In the genomic region with DNA sequence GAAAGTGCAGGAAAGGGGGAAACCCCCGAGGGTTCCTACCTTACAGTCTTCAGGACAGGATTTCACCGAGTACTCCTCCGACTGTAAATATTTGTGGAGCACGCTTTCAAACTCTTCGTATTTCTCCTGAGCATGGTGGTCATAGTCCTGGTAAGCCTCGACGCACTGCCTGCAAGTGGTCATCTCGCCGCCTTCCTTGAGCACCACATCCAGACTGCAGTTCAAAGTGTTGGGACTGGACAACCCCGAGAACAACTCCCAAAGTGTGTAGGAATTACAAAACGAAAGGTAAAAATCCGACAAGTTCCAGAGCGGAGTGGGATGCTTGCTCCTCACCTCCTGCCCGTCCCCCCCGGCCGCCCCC, we compare ENCODE assay signal across 8 cellular contexts.
DNase-seq lines count a peak whose midpoint lies in the region; ATAC-seq and TF ChIP-seq lines count a peak whose summit lies in the region.

No MANE protein-coding gene starts in this region.

- 5% methylated on average over 16 of the region's 16 CpGs for WGBS in hepatocyte (ENCODE audit: low lambda C conversion rate, missing lambda C conversion rate)
- WGBS in smooth muscle cell (ENCODE audit: low lambda C conversion rate): 8% methylated on average over 16 of the region's 16 CpGs
- WGBS in aorta, 2 donors: 6% methylated on average over 16 of the region's 16 CpGs

- H3K27ac ChIP-seq in hepatocyte (no peak overlapping the region), smooth muscle cell (ENCODE audit: low read depth) (no peak overlapping the region), aorta (ENCODE audit: low read depth in 1 of 2, low read length in 2 of 2) (no peak overlapping the region)

- H3K27me3 ChIP-seq in hepatocyte (peaks cover 38% of the 10 kb centered on the region), smooth muscle cell (ENCODE audit: low read depth) (peaks cover 44% of the 10 kb centered on the region), aorta (ENCODE audit: control insufficient read depth in 1 of 2, insufficient read depth in 2 of 2, low read length in 1 of 2) (no peaks in the 10 kb centered on the region)

- no peaks in the 10 kb centered on the region for H3K9me2 ChIP-seq in hepatocyte (replicated peaks; ENCODE audit: insufficient read depth)

- no peaks in the 10 kb centered on the region for H3F3A ChIP-seq in smooth muscle cell (ENCODE audit: low read depth)

- H3K36me3 ChIP-seq in hepatocyte (replicated peaks; ENCODE audit: insufficient read depth, low read depth): no peaks in the 10 kb centered on the region
- H3K36me3 ChIP-seq in smooth muscle cell (ENCODE audit: low read depth): no peaks in the 10 kb centered on the region
- H3K36me3 ChIP-seq in aorta (ENCODE audit: control insufficient read depth in 1 of 2, insufficient read depth in 2 of 2, low read length in 1 of 2): no peaks in the 10 kb centered on the region

- H3K4me3 ChIP-seq in hepatocyte (peak overlapping the region; percentile 50), smooth muscle cell (peak overlapping the region; percentile 66), aorta (ENCODE audit: low read length in 2 of 2) (no peak overlapping the region)

- intact Hi-C loops in aorta (cut with DNase I): no loop called here

- H3K79me2 ChIP-seq in hepatocyte: no peaks in the 10 kb centered on the region
- H3K79me2 ChIP-seq in smooth muscle cell (ENCODE audit: low read depth): peaks cover 3% of the 10 kb centered on the region

- H3K9ac ChIP-seq in smooth muscle cell (ENCODE audit: low read depth): no peak overlapping the region

- TF ChIP-seq CTCF in hepatocyte (IDR thresholded peaks at IDR 0.05; ENCODE audit: poor library complexity): no peak
- no peak for TF ChIP-seq CTCF in smooth muscle cell (IDR thresholded peaks at IDR 0.05; ENCODE audit: borderline replicate concordance, insufficient read depth, poor library complexity, severe bottlenecking)

- H4K20me1 ChIP-seq in hepatocyte (ENCODE audit: insufficient read depth, poor library complexity, severe bottlenecking): no peaks in the 10 kb centered on the region
- H4K20me1 ChIP-seq in smooth muscle cell (ENCODE audit: low read depth): peaks cover 28% of the 10 kb centered on the region

- H2AFZ ChIP-seq in hepatocyte: no peak overlapping the region
- H2AFZ ChIP-seq in smooth muscle cell (ENCODE audit: low read depth): no peak overlapping the region

- H3K4me1 ChIP-seq in hepatocyte (ENCODE audit: insufficient read depth) (no peaks in the 10 kb centered on the region), smooth muscle cell (ENCODE audit: low read depth) (peaks cover 8% of the 10 kb centered on the region), aorta (ENCODE audit: control insufficient read depth in 1 of 2, insufficient read depth in 2 of 2, low read length in 2 of 2) (no peaks in the 10 kb centered on the region)

- DNase-seq in NCI-H1105 treated with DMSO at 0.1 percent for 48 hours (lab: John Stamatoyannopoulos, UW) (peak; percentile 73), NCI-H1105 (lab: John Stamatoyannopoulos, UW) (no peak), hepatocyte (ENCODE audit: low spot score) (no peak), smooth muscle cell (lab: John Stamatoyannopoulos, UW; ENCODE audit: unreplicated experiment) (no peak), aorta (no peak), EL (no peak), COLO668 (lab: John Stamatoyannopoulos, UW; ENCODE audit: unreplicated experiment) (no peak)

- ATAC-seq in SK-N-SH treated with all-trans-retinoic acid at 6 μM for 48 hours: peak; percentile 51
- ATAC-seq in aorta (ENCODE audit: low FRiP score): no peak

- H3K9me3 ChIP-seq in hepatocyte (ENCODE audit: low read depth) (no peaks in the 10 kb centered on the region), smooth muscle cell (replicated peaks; ENCODE audit: low read depth) (no peaks in the 10 kb centered on the region), aorta (ENCODE audit: control insufficient read depth, low read length) (no peaks in the 10 kb centered on the region)

- H3K4me2 ChIP-seq in hepatocyte (peak overlapping the region; percentile 95), smooth muscle cell (peak overlapping the region; percentile 95)

TF ChIP-seq in SK-N-SH treated with all-trans-retinoic acid at 6 μM for 48 hours, 23 proteins besides CTCF, POLR2A, EP300 and RAD21:
- TF ChIP-seq, protein P1, sequence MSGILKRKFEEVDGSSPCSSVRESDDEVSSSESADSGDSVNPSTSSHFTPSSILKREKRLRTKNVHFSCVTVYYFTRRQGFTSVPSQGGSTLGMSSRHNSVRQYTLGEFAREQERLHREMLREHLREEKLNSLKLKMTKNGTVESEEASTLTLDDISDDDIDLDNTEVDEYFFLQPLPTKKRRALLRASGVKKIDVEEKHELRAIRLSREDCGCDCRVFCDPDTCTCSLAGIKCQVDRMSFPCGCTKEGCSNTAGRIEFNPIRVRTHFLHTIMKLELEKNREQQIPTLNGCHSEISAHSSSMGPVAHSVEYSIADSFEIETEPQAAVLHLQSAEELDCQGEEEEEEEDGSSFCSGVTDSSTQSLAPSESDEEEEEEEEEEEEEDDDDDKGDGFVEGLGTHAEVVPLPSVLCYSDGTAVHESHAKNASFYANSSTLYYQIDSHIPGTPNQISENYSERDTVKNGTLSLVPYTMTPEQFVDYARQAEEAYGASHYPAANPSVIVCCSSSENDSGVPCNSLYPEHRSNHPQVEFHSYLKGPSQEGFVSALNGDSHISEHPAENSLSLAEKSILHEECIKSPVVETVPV (CRISPR knock-in tag; IDR thresholded peaks at IDR 0.05): no peak
TF ChIP-seq in SK-N-SH treated with all-trans-retinoic acid at 6 μM for 48 hours: peak in this region for 0.

Comparison
In these comparisons a context has a peak if more than half of its experiments do, and no peak if none do; other contexts are left out.
1. H3K4me3 ChIP-seq: peak in hepatocyte (single experiment) and smooth muscle cell (single experiment); none in aorta (0 of 2).